ENCODE assay signal across 7 cellular contexts in genomic region chr3:41140242-41140641, GRCh38.
"Had no signal": no experiment of that assay in that cellular context is flagged by ENCODE, and none has a peak within 500 bp of the region (broad histone marks: within the 10 kb centered on the region; RNA-seq: fewer than 3 reads in every experiment).

No MANE protein-coding gene starts in this region.

- H3K36me3 Mint-ChIP-seq: IgD-negative memory B cell had no signal

- H3K4me3 Mint-ChIP-seq: H9, IgD-negative memory B cell had no signal

- DNase-seq: GOT3, H9, HCEC 1CT, KBM-7 had no signal

- H3K27ac Mint-ChIP-seq: H9, IgD-negative memory B cell had no signal

- H3K4me1 Mint-ChIP-seq: IgD-negative memory B cell had no signal

- FAIRE-seq: H54, HTR-8/SVneo had no signal
